ENCODE assay signal across 8 cellular contexts in genomic region chr7:122528879-122529481, GRCh38.
DNase-seq lines count a peak whose midpoint lies in the region; ATAC-seq and TF ChIP-seq lines count a peak whose summit lies in the region.

No MANE protein-coding gene starts in this region.

- H3K9me3 ChIP-seq in ascending aorta, result no peaks in the 10 kb centered on the region

- peak in 2 of 3 experiments; percentile 27 to 52 for TF ChIP-seq CTCF in ascending aorta (IDR thresholded peaks at IDR 0.05)

- no peaks in the 10 kb centered on the region for H3K36me3 ChIP-seq in ascending aorta

- DNase-seq in SHP77 (lab: John Stamatoyannopoulos, UW) (peak; percentile 3 to 6), SHP77 treated with DMSO at 0.1 percent for 48 hours (lab: John Stamatoyannopoulos, UW) (no peak), NCI-H146 (lab: John Stamatoyannopoulos, UW) (peak; percentile 34), ascending aorta (ENCODE audit: low spot score in 2 of 2) (no peak), left kidney (ENCODE audit: low read depth, low spot score) (peak; percentile 51), mesenteric fat pad (ENCODE audit: low spot score) (no peak)
- no peak for DNase-seq in activated CD4-positive, CD25-positive, alpha-beta regulatory T cell treated with anti-CD3 and anti-CD28 coated beads, Interleukin-2, amount 50 U/mL, for 72 hours

- H3K27ac ChIP-seq in ascending aorta, result no peak overlapping the region

- no peaks in the 10 kb centered on the region for H3K4me1 ChIP-seq in ascending aorta

- intact Hi-C loops in ascending aorta (cut with DNase I), result no loop called here

- no peak overlapping the region for H3K4me3 ChIP-seq in ascending aorta

- no peaks in the 10 kb centered on the region for H3K27me3 ChIP-seq in ascending aorta

- no peak for ATAC-seq in GM18870 (IDR thresholded peaks at IDR 0.05; ENCODE audit: unreplicated experiment)

Comparison
In these comparisons a context has a peak if more than half of its experiments do, and no peak if none do; other contexts are left out.
1. DNase-seq: peak in SHP77 (2 of 2), NCI-H146 (single experiment) and left kidney (single experiment); none in SHP77 treated with DMSO at 0.1 percent for 48 hours (single experiment), ascending aorta (0 of 2), activated CD4-positive, CD25-positive, alpha-beta regulatory T cell treated with anti-CD3 and anti-CD28 coated beads, Interleukin-2, amount 50 U/mL, for 72 hours (single experiment) and mesenteric fat pad (single experiment).